In the genomic region with DNA sequence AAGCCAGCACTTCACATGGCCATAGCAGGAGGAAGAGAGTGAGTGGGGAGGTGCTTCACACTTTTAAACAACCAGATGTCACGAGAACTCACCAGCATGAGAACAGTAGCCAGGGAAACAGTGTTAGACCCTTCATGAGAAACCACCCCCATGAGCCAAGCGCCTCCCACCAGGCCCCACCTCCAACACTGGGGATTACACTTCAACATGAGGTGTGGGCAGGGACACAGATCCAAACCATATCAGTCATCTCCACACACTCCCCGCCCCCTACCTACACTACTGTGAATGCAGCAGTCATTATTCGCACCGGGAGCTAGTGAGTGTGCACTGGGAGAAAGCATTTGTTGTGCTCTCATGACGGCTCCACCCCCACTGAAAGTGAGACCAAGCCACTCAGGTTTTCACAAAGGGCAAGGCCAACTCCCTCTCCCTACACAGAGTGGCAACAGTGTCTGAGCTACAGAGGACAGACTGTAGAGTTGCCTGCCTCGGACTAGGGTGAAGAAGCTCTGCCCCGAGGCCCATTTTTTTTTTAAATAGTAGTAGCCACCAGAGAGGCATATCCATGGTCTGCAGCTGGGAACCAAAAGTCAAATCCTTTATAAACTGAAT, we compare ENCODE assay signal across 14 cellular contexts.
DNase-seq lines count a peak whose midpoint lies in the region; ATAC-seq and TF ChIP-seq lines count a peak whose summit lies in the region.
"Had no signal": no experiment of that assay in that cellular context is flagged by ENCODE, and none has a peak within 500 bp of the region (broad histone marks: within the 10 kb centered on the region; RNA-seq: fewer than 3 reads in every experiment).

No MANE protein-coding gene starts in this region.

- H3K4me3 ChIP-seq in HEK293 (ENCODE audit: low read depth, low read length) (no peak overlapping the region), endodermal cell (ENCODE audit: low read length) (no peak overlapping the region), hepatocyte (no peak overlapping the region)
- H3K4me3 ChIP-seq: BLaER1 treated with 17β-estradiol and CSF1 and Interleukin-3, amounts not matched to agents 10 nM and 100 nM had no signal

- TF ChIP-seq CTCF in HEK293 (tag by site-specific recombination; IDR thresholded peaks at IDR 0.05) (no peak), WTC11 (IDR thresholded peaks at IDR 0.05) (no peak), endodermal cell (conservative IDR thresholded peaks at IDR 0.05) (no peak), hepatocyte (IDR thresholded peaks at IDR 0.05; ENCODE audit: poor library complexity) (no peak)

- H3K4me1 Mint-ChIP-seq in WTC11 = no peaks in the 10 kb centered on the region
- peaks cover 5% of the 10 kb centered on the region for H3K4me1 Mint-ChIP-seq in endodermal cell
- H3K4me1 Mint-ChIP-seq: B cell, H9 had no signal

- H3K4me2 ChIP-seq in hepatocyte = no peak overlapping the region
- H3K4me2 ChIP-seq: BLaER1 treated with 17β-estradiol and CSF1 and Interleukin-3, amounts not matched to agents 10 nM and 100 nM had no signal

- CTCF ChIA-PET in HEK293 (lab: Yijun Ruan, JAX) (interaction anchor here (0.8 to 1.1 kb wide), 2 partner anchors 13 to 25 kb away, joined by 3 read pairs; no protein-coding TSS in a partner anchor), WTC11 (lab: Charles Lee) (interaction anchor here (0.7 to 2.9 kb wide), 46 partner anchors 9 to 829 kb away, joined by 3 to 58 read pairs (median 4); no protein-coding TSS in a partner anchor)

- POLR2A ChIA-PET in HEK293 (lab: Yijun Ruan, JAX) (interaction anchor here (0.7 kb wide), 1 partner anchor 123 kb away, joined by 3 read pairs; no protein-coding TSS in a partner anchor), WTC11 (lab: Charles Lee) (no interaction called here)

- H3K9me3 ChIP-seq in HEK293 (ENCODE audit: control insufficient read depth, insufficient read depth, low read depth, low read length) = no peaks in the 10 kb centered on the region; the same call in 1 of the 2 replicates
- peaks cover 7% of the 10 kb centered on the region for H3K9me3 ChIP-seq in endodermal cell (ENCODE audit: control insufficient read depth, low read length)
- H3K9me3 ChIP-seq in hepatocyte (ENCODE audit: low read depth) = peaks cover 3% of the 10 kb centered on the region

- peaks cover 23% of the 10 kb centered on the region for H3K9me3 Mint-ChIP-seq in WTC11
- peaks cover 11% of the 10 kb centered on the region for H3K9me3 Mint-ChIP-seq in endodermal cell

- ATAC-seq in WTC11 = peak; percentile 66
- ATAC-seq: CD8-positive, alpha-beta T cell had no signal

- H3K27me3 Mint-ChIP-seq in WTC11 (ENCODE audit: low read depth) (no peaks in the 10 kb centered on the region), endodermal cell (ENCODE audit: insufficient read depth) (peaks cover 5% of the 10 kb centered on the region)

- H3K36me3 ChIP-seq in HEK293 (ENCODE audit: control insufficient read depth in 2 of 2, insufficient read depth in 1 of 2, low read length in 2 of 2) (no peaks in the 10 kb centered on the region), endodermal cell (ENCODE audit: control insufficient read depth, insufficient read depth, low read length) (no peaks in the 10 kb centered on the region), hepatocyte (replicated peaks; ENCODE audit: insufficient read depth, low read depth) (no peaks in the 10 kb centered on the region)
- H3K36me3 ChIP-seq: BLaER1 treated with 17β-estradiol and CSF1 and Interleukin-3, amounts not matched to agents 10 nM and 100 nM had no signal

- H4K20me1 ChIP-seq in hepatocyte (ENCODE audit: insufficient read depth, poor library complexity, severe bottlenecking) = no peaks in the 10 kb centered on the region
- H4K20me1 ChIP-seq: BLaER1 treated with 17β-estradiol and CSF1 and Interleukin-3, amounts not matched to agents 10 nM and 100 nM had no signal

- H3K4me1 ChIP-seq in HEK293 (ENCODE audit: control insufficient read depth, insufficient read depth, low read length) (no peaks in the 10 kb centered on the region), endodermal cell (ENCODE audit: control insufficient read depth, insufficient read depth, low read length) (no peaks in the 10 kb centered on the region), hepatocyte (ENCODE audit: insufficient read depth) (no peaks in the 10 kb centered on the region)
- H3K4me1 ChIP-seq: BLaER1 treated with 17β-estradiol and CSF1 and Interleukin-3, amounts not matched to agents 10 nM and 100 nM had no signal

- no peak for DNase-seq in WTC11 (ENCODE audit: low spot score)
- peak; percentile 62 for DNase-seq in endodermal cell
- DNase-seq in hepatocyte (ENCODE audit: low spot score) = no peak
- DNase-seq in NCI-H2171 (lab: John Stamatoyannopoulos, UW) = no peak
- no peak for DNase-seq in NK-92 (lab: John Stamatoyannopoulos, UW; ENCODE audit: unreplicated experiment)
- DNase-seq: Calu3; CD8-positive, alpha-beta T cell; DMS79 treated with DMSO at 0.1 percent for 48 hours; GF-D8; GOT3 had no signal

- WGBS in endodermal cell (ENCODE audit: insufficient coverage in 1 of 2, insufficient read length in 1 of 2), 2 experiments = 92% methylated on average over 3 to 8 of the region's 8 CpGs
- WGBS in hepatocyte (ENCODE audit: low lambda C conversion rate, missing lambda C conversion rate) = 78% methylated on average over 8 of the region's 8 CpGs

- H3K27ac Mint-ChIP-seq in WTC11 = no peak overlapping the region
- no peak overlapping the region for H3K27ac Mint-ChIP-seq in endodermal cell
- H3K27ac Mint-ChIP-seq: B cell; CD8-positive, alpha-beta T cell; H9 had no signal

- H2AFZ ChIP-seq in hepatocyte = no peak overlapping the region

- no peaks in the 10 kb centered on the region for H3K27me3 ChIP-seq in endodermal cell (ENCODE audit: control insufficient read depth, insufficient read depth, low read length, poor library complexity, severe bottlenecking)
- no peaks in the 10 kb centered on the region for H3K27me3 ChIP-seq in hepatocyte
- H3K27me3 ChIP-seq: BLaER1 treated with 17β-estradiol and CSF1 and Interleukin-3, amounts not matched to agents 10 nM and 100 nM had no signal

- no peaks in the 10 kb centered on the region for H3K79me2 ChIP-seq in hepatocyte

- H3K4me3 Mint-ChIP-seq in WTC11 (no peak overlapping the region), endodermal cell (no peak overlapping the region)
- H3K4me3 Mint-ChIP-seq: B cell; CD8-positive, alpha-beta T cell; H9 had no signal

- H3K27ac ChIP-seq in HEK293 (ENCODE audit: extremely low read depth, low read depth, low read length) = no peak overlapping the region
- H3K27ac ChIP-seq in endodermal cell (ENCODE audit: low read depth, low read length) = no peak overlapping the region
- H3K27ac ChIP-seq in hepatocyte = no peak overlapping the region
- H3K27ac ChIP-seq: BLaER1 treated with 17β-estradiol and CSF1 and Interleukin-3, amounts not matched to agents 10 nM and 100 nM had no signal

- no peak overlapping the region for H3K9ac ChIP-seq in endodermal cell (ENCODE audit: extremely low read depth, low read length, poor library complexity, severe bottlenecking)
- H3K9ac ChIP-seq: BLaER1 treated with 17β-estradiol and CSF1 and Interleukin-3, amounts not matched to agents 10 nM and 100 nM had no signal

- H3K36me3 Mint-ChIP-seq in WTC11 (peaks cover 6% of the 10 kb centered on the region), endodermal cell (ENCODE audit: low read depth) (no peaks in the 10 kb centered on the region)
- H3K36me3 Mint-ChIP-seq: CD8-positive, alpha-beta T cell had no signal

- H3K9me2 ChIP-seq in hepatocyte (replicated peaks; ENCODE audit: insufficient read depth) = no peaks in the 10 kb centered on the region

TF ChIP-seq in HEK293, 187 proteins besides CTCF, POLR2A, EP300 and RAD21 (continues in another document):
- peak; percentile 74 for TF ChIP-seq EGR2 (tag by site-specific recombination; IDR thresholded peaks at IDR 0.05; ENCODE audit: low read depth)

TF ChIP-seq in WTC11, 78 proteins besides CTCF, POLR2A, EP300 and RAD21:
- no peak for TF ChIP-seq TP53 (CRISPR knock-in tag; IDR thresholded peaks at IDR 0.05)
- no peak for TF ChIP-seq ZNF263 (CRISPR knock-in tag; IDR thresholded peaks at IDR 0.05; ENCODE audit: low read depth)
- no peak for TF ChIP-seq FOXK1 (CRISPR knock-in tag; IDR thresholded peaks at IDR 0.05)
- TF ChIP-seq ERG (CRISPR knock-in tag; IDR thresholded peaks at IDR 0.05) = no peak
- TF ChIP-seq, protein P1, sequence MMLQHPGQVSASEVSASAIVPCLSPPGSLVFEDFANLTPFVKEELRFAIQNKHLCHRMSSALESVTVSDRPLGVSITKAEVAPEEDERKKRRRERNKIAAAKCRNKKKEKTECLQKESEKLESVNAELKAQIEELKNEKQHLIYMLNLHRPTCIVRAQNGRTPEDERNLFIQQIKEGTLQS (CRISPR knock-in tag; conservative IDR thresholded peaks at IDR 0.05) = no peak
- TF ChIP-seq HMGA2 (CRISPR knock-in tag; IDR thresholded peaks at IDR 0.05) = no peak
- TF ChIP-seq, protein P2, sequence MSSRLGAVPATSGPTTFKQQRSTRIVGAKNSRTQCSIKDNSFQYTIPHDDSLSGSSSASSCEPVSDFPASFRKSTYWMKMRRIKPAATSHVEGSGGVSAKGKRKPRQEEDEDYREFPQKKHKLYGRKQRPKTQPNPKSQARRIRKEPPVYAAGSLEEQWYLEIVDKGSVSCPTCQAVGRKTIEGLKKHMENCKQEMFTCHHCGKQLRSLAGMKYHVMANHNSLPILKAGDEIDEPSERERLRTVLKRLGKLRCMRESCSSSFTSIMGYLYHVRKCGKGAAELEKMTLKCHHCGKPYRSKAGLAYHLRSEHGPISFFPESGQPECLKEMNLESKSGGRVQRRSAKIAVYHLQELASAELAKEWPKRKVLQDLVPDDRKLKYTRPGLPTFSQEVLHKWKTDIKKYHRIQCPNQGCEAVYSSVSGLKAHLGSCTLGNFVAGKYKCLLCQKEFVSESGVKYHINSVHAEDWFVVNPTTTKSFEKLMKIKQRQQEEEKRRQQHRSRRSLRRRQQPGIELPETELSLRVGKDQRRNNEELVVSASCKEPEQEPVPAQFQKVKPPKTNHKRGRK (CRISPR knock-in tag; IDR thresholded peaks at IDR 0.05; ENCODE audit: borderline replicate concordance) = no peak
- TF ChIP-seq CBFB (CRISPR knock-in tag; IDR thresholded peaks at IDR 0.05; ENCODE audit: low read depth) = no peak
